In the genomic region with DNA sequence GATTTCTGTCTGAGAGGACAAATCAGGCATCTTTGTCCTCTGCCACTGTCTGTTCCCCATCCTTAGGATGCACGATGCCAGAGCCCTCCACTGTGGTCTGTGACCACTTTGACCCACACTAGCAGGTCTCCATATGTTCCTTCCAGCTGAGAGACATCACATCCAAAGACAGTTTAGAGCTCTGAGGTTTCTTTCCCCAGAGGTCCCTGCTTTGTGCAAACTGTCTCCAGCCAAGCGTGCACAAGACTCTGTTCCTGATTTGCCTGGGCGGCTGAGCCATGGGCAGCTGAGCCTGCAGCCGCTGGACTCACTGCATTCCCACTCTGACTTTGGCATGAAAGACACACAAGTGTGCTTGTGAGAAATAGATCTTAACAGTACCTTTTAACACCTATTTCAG, we compare ENCODE assay signal across 25 cellular contexts.
DNase-seq lines count a peak whose midpoint lies in the region; ATAC-seq and TF ChIP-seq lines count a peak whose summit lies in the region.
"Had no signal": no experiment of that assay in that cellular context is flagged by ENCODE, and none has a peak within 500 bp of the region (broad histone marks: within the 10 kb centered on the region; RNA-seq: fewer than 3 reads in every experiment).

No MANE protein-coding gene starts in this region.

- H3K4me1 Mint-ChIP-seq in activated CD8-positive, alpha-beta T cell treated with anti-CD3 and anti-CD28 coated beads for 36 hours (ENCODE audit: low read depth): peaks cover 13% of the 10 kb centered on the region
- peaks cover 14% of the 10 kb centered on the region for H3K4me1 Mint-ChIP-seq in activated CD8-positive, alpha-beta T cell treated with anti-CD3 and anti-CD28 coated beads, Interleukin-2, amount 10 ng/mL, durations not matched to agents 7 days and 5 days (ENCODE audit: low read depth)
- H3K4me1 Mint-ChIP-seq in T-helper 17 cell (peaks cover 8% of the 10 kb centered on the region), nephron (peaks cover 39% of the 10 kb centered on the region)

- H3K9me3 Mint-ChIP-seq in activated CD8-positive, alpha-beta T cell treated with anti-CD3 and anti-CD28 coated beads for 36 hours: no peaks in the 10 kb centered on the region
- no peaks in the 10 kb centered on the region for H3K9me3 Mint-ChIP-seq in activated CD8-positive, alpha-beta T cell treated with anti-CD3 and anti-CD28 coated beads, Interleukin-2, amount 10 ng/mL, durations not matched to agents 7 days and 5 days (ENCODE audit: insufficient read depth)
- H3K9me3 Mint-ChIP-seq in nephron: no peaks in the 10 kb centered on the region
- H3K9me3 Mint-ChIP-seq: activated T-helper 1 cell treated with anti-CD3 and anti-CD28 coated beads, Interleukin-12 subunit alpha, Interleukin-12 subunit beta, Interleukin-2, Interleukin-4 antibody, amounts not matched to agents 30 ng/mL and 10 ng/mL and 1 ng/mL, durations not matched to agents 14 hours and 24 hours and 36 hours; stimulated activated naive CD8-positive, alpha-beta T cell treated with anti-CD3 and anti-CD28 coated beads, Interleukin-15, amount 100 ng/mL, for 72 hours had no signal

- no peak for TF ChIP-seq CTCF in activated CD8-positive, alpha-beta T cell treated with anti-CD3 and anti-CD28 coated beads for 36 hours (IDR thresholded peaks at IDR 0.05)
- TF ChIP-seq CTCF in nephron (IDR thresholded peaks at IDR 0.05; ENCODE audit: unreplicated experiment in 3 of 3): no peak
- no peak for TF ChIP-seq CTCF in uterus (IDR thresholded peaks at IDR 0.05)

- H3K4me3 Mint-ChIP-seq in activated CD8-positive, alpha-beta T cell treated with anti-CD3 and anti-CD28 coated beads for 36 hours: no peak overlapping the region
- H3K4me3 Mint-ChIP-seq in activated CD8-positive, alpha-beta T cell treated with anti-CD3 and anti-CD28 coated beads, Interleukin-2, amount 10 ng/mL, durations not matched to agents 7 days and 5 days: no peak overlapping the region
- H3K4me3 Mint-ChIP-seq in T-helper 17 cell (no peak overlapping the region), nephron (no peak overlapping the region)
- H3K4me3 Mint-ChIP-seq: activated T-helper 1 cell treated with anti-CD3 and anti-CD28 coated beads, Interleukin-12 subunit alpha, Interleukin-12 subunit beta, Interleukin-2, Interleukin-4 antibody, amounts not matched to agents 30 ng/mL and 10 ng/mL and 1 ng/mL, durations not matched to agents 14 hours and 24 hours and 36 hours; stimulated activated naive CD8-positive, alpha-beta T cell treated with anti-CD3 and anti-CD28 coated beads, Interleukin-15, amount 100 ng/mL, for 72 hours had no signal

- POLR2A ChIA-PET in activated CD8-positive, alpha-beta T cell treated with anti-CD3 and anti-CD28 coated beads for 36 hours (lab: Charles Lee): no interaction called here
- POLR2A ChIA-PET in activated CD8-positive, alpha-beta T cell treated with anti-CD3 and anti-CD28 coated beads, Interleukin-2, amount 10 ng/mL, durations not matched to agents 7 days and 5 days (lab: Charles Lee): no interaction called here

- ATAC-seq in activated CD8-positive, alpha-beta T cell treated with anti-CD3 and anti-CD28 coated beads for 36 hours: no peak
- no peak for ATAC-seq in activated CD8-positive, alpha-beta T cell treated with anti-CD3 and anti-CD28 coated beads, Interleukin-2, amount 10 ng/mL, durations not matched to agents 7 days and 5 days
- ATAC-seq in T-helper 17 cell (no peak), HG03432 (IDR thresholded peaks at IDR 0.05; ENCODE audit: unreplicated experiment) (no peak), HG02852 (IDR thresholded peaks at IDR 0.05; ENCODE audit: unreplicated experiment) (no peak)
- ATAC-seq: gastroesophageal sphincter; Panc1; stimulated activated naive CD8-positive, alpha-beta T cell treated with anti-CD3 and anti-CD28 coated beads, Interleukin-15, amount 100 ng/mL, for 72 hours had no signal

- CTCF ChIA-PET in activated CD8-positive, alpha-beta T cell treated with anti-CD3 and anti-CD28 coated beads for 36 hours (lab: Charles Lee): no interaction called here
- CTCF ChIA-PET in activated CD8-positive, alpha-beta T cell treated with anti-CD3 and anti-CD28 coated beads, Interleukin-2, amount 10 ng/mL, durations not matched to agents 7 days and 5 days (lab: Charles Lee): no interaction called here

- H3K36me3 ChIP-seq in uterus: no peaks in the 10 kb centered on the region

- intact Hi-C loops in activated CD8-positive, alpha-beta T cell treated with anti-CD3 and anti-CD28 coated beads for 36 hours (cut with micrococcal nuclease): no loop called here
- intact Hi-C loops in uterus (cut with DNase I; ENCODE audit: low total_unique reads): no loop called here

- no peak overlapping the region for H3K4me3 ChIP-seq in uterus
- H3K4me3 ChIP-seq: gastroesophageal sphincter, HAP-1, SJCRH30, tibial nerve had no signal

- no peaks in the 10 kb centered on the region for H3K27me3 ChIP-seq in uterus
- H3K27me3 ChIP-seq: gastroesophageal sphincter, SJCRH30, tibial nerve had no signal

- H3K9me3 ChIP-seq in T-helper 17 cell (ENCODE audit: control insufficient read depth, low read length, poor library complexity, severe bottlenecking) (no peaks in the 10 kb centered on the region), uterus (no peaks in the 10 kb centered on the region)
- H3K9me3 ChIP-seq: gastroesophageal sphincter, HAP-1, SJCRH30, tibial nerve had no signal

- H3K4me1 ChIP-seq in uterus: peaks cover 9 to 10% of the 10 kb centered on the region in 2 donors
- H3K4me1 ChIP-seq: HAP-1, SJCRH30 had no signal

- no peak for TF ChIP-seq POLR2A in uterus (IDR thresholded peaks at IDR 0.05)

- peak overlapping the region; percentile 37 to 62 for H3K27ac ChIP-seq in uterus
- H3K27ac ChIP-seq: gastroesophageal sphincter, SJCRH30, tibial nerve had no signal

- peak overlapping the region; percentile 11 for H3K27ac Mint-ChIP-seq in activated CD8-positive, alpha-beta T cell treated with anti-CD3 and anti-CD28 coated beads for 36 hours
- no peak overlapping the region for H3K27ac Mint-ChIP-seq in activated CD8-positive, alpha-beta T cell treated with anti-CD3 and anti-CD28 coated beads, Interleukin-2, amount 10 ng/mL, durations not matched to agents 7 days and 5 days
- peak overlapping the region; percentile 53 for H3K27ac Mint-ChIP-seq in T-helper 17 cell
- H3K27ac Mint-ChIP-seq in nephron: peak overlapping the region; percentile 43 to 82 (median 74)
- H3K27ac Mint-ChIP-seq: activated T-helper 1 cell treated with anti-CD3 and anti-CD28 coated beads, Interleukin-12 subunit alpha, Interleukin-12 subunit beta, Interleukin-2, Interleukin-4 antibody, amounts not matched to agents 30 ng/mL and 10 ng/mL and 1 ng/mL, durations not matched to agents 14 hours and 24 hours and 36 hours; stimulated activated naive CD8-positive, alpha-beta T cell treated with anti-CD3 and anti-CD28 coated beads, Interleukin-15, amount 100 ng/mL, for 72 hours had no signal

- H3K27me3 Mint-ChIP-seq in activated CD8-positive, alpha-beta T cell treated with anti-CD3 and anti-CD28 coated beads for 36 hours: no peaks in the 10 kb centered on the region
- H3K27me3 Mint-ChIP-seq in activated CD8-positive, alpha-beta T cell treated with anti-CD3 and anti-CD28 coated beads, Interleukin-2, amount 10 ng/mL, durations not matched to agents 7 days and 5 days (ENCODE audit: low read depth): no peaks in the 10 kb centered on the region
- H3K27me3 Mint-ChIP-seq in T-helper 17 cell (no peaks in the 10 kb centered on the region), nephron (ENCODE audit: low read depth) (no peaks in the 10 kb centered on the region)
- H3K27me3 Mint-ChIP-seq: stimulated activated naive CD8-positive, alpha-beta T cell treated with anti-CD3 and anti-CD28 coated beads, Interleukin-15, amount 100 ng/mL, for 72 hours had no signal

- no peak for DNase-seq in activated CD8-positive, alpha-beta T cell treated with anti-CD3 and anti-CD28 coated beads for 36 hours
- no peak for DNase-seq in activated CD8-positive, alpha-beta T cell treated with anti-CD3 and anti-CD28 coated beads, Interleukin-2, amount 10 ng/mL, durations not matched to agents 7 days and 5 days
- DNase-seq in T-helper 17 cell: no peak
- no peak for DNase-seq in uterus
- DNase-seq in SW480 (ENCODE audit: low spot score): no peak
- DNase-seq: activated CD4-positive, alpha-beta T cell treated with anti-CD3 and anti-CD28 coated beads, Interleukin-2, amount 50 U/mL, for 1 hour; activated naive CD4-positive, alpha-beta T cell treated with anti-CD3 and anti-CD28 coated beads, Interleukin-2, amount 50 U/mL, for 16 hours; AML-193; caudate nucleus; GF-D8; NCI-H1105; NCI-H1930; NCI-H226; NK-92 treated with Interleukin-12 subunit alpha and Interleukin-12 subunit beta, amount 100 ng/mL, for 24 hours; SJCRH30; stimulated activated CD4-positive, alpha-beta T cell treated with anti-CD3 and anti-CD28 coated beads, Interleukin-15, amount 100 ng/mL, for 24 hours; stimulated activated naive CD8-positive, alpha-beta T cell treated with anti-CD3 and anti-CD28 coated beads, Interleukin-15, amount 100 ng/mL, for 72 hours had no signal

- H3K36me3 Mint-ChIP-seq in activated CD8-positive, alpha-beta T cell treated with anti-CD3 and anti-CD28 coated beads for 36 hours (ENCODE audit: low read depth): peaks cover 19% of the 10 kb centered on the region
- H3K36me3 Mint-ChIP-seq in activated CD8-positive, alpha-beta T cell treated with anti-CD3 and anti-CD28 coated beads, Interleukin-2, amount 10 ng/mL, durations not matched to agents 7 days and 5 days (ENCODE audit: low read depth): peaks cover 38% of the 10 kb centered on the region
- H3K36me3 Mint-ChIP-seq in T-helper 17 cell (ENCODE audit: low read depth): peaks cover 3% of the 10 kb centered on the region
- H3K36me3 Mint-ChIP-seq in nephron (ENCODE audit: low read depth): peaks cover 48% of the 10 kb centered on the region
